ENCODE assay signal across 1 cellular context in genomic region chrX:2320580-2321327, GRCh38.
TF ChIP-seq lines count a peak whose summit lies in the region.

No MANE protein-coding gene starts in this region.

TF ChIP-seq in HepG2, 621 proteins besides CTCF, POLR2A, EP300 and RAD21 (continued from another document and continues in another):
- peak; percentile 84 for TF ChIP-seq FOXP4 (CRISPR knock-in tag; IDR thresholded peaks at IDR 0.05)
- TF ChIP-seq KDM6A (CRISPR knock-in tag; IDR thresholded peaks at IDR 0.05; ENCODE audit: low read depth): peak; percentile 73
- peak; percentile 76 for TF ChIP-seq SKIL (CRISPR knock-in tag; IDR thresholded peaks at IDR 0.05; ENCODE audit: borderline replicate concordance)
- TF ChIP-seq ETV6 (CRISPR knock-in tag; conservative IDR thresholded peaks at IDR 0.05): peak; percentile 50; the same call in 1 of the 2 replicates
- TF ChIP-seq TBL1XR1 (IDR thresholded peaks at IDR 0.05; ENCODE audit: borderline replicate concordance, low read length, partially characterized antibody): peak; percentile 91
- no peak for TF ChIP-seq CHD2 (IDR thresholded peaks at IDR 0.05; ENCODE audit: low read depth, low read length)
- TF ChIP-seq TERF1 (CRISPR knock-in tag; IDR thresholded peaks at IDR 0.05): no peak
- peak; percentile 53; the same call in 1 of the 2 replicates for TF ChIP-seq TARDBP (CRISPR knock-in tag; IDR thresholded peaks at IDR 0.05)
- 0 out of 2 replicates have a peak, but pooled peaks have one; percentile 39 for TF ChIP-seq ZNF142 (CRISPR knock-in tag; IDR thresholded peaks at IDR 0.05)
- peak; percentile 83 for TF ChIP-seq ATF7 (IDR thresholded peaks at IDR 0.05)
- TF ChIP-seq ATF7 (CRISPR knock-in tag; IDR thresholded peaks at IDR 0.05): peak; percentile 82
- TF ChIP-seq NFATC3 (CRISPR knock-in tag; IDR thresholded peaks at IDR 0.05): no peak
- TF ChIP-seq ZNF432 (CRISPR knock-in tag; IDR thresholded peaks at IDR 0.05; ENCODE audit: borderline replicate concordance): no peak
- peak; percentile 45; the same call in 1 of the 2 replicates for TF ChIP-seq ZFP90 (CRISPR knock-in tag; IDR thresholded peaks at IDR 0.05; ENCODE audit: borderline replicate concordance)
- peak; percentile 90 for TF ChIP-seq TBX2 (CRISPR knock-in tag; IDR thresholded peaks at IDR 0.05; ENCODE audit: borderline replicate concordance)
- TF ChIP-seq KDM1A (CRISPR knock-in tag; IDR thresholded peaks at IDR 0.05): peak; percentile 76; the same call in 1 of the 2 replicates
- no peak for TF ChIP-seq ZNF83 (CRISPR knock-in tag; IDR thresholded peaks at IDR 0.05; ENCODE audit: borderline replicate concordance)
- TF ChIP-seq ZNF281 (CRISPR knock-in tag; IDR thresholded peaks at IDR 0.05; ENCODE audit: borderline replicate concordance): peak; percentile 86; the same call in 1 of the 2 replicates
- TF ChIP-seq ZNF20 (CRISPR knock-in tag; IDR thresholded peaks at IDR 0.05): no peak
- peak; percentile 83; the same call in 1 of the 2 replicates for TF ChIP-seq HIVEP1 (CRISPR knock-in tag; IDR thresholded peaks at IDR 0.05)
- 0 out of 2 replicates have a peak, but pooled peaks have one; percentile 29 for TF ChIP-seq TSC22D2 (CRISPR knock-in tag; IDR thresholded peaks at IDR 0.05; ENCODE audit: borderline replicate concordance)
- TF ChIP-seq ZKSCAN1 (IDR thresholded peaks at IDR 0.05; ENCODE audit: low read length): no peak
- peak; percentile 52 for TF ChIP-seq ARNTL (CRISPR knock-in tag; IDR thresholded peaks at IDR 0.05)
- TF ChIP-seq ZMYM3 (CRISPR knock-in tag; IDR thresholded peaks at IDR 0.05): peak; percentile 56; the same call in 1 of the 2 replicates
- TF ChIP-seq SMARCE1 (IDR thresholded peaks at IDR 0.05; ENCODE audit: borderline replicate concordance): no peak
- TF ChIP-seq PHF21A (CRISPR knock-in tag; IDR thresholded peaks at IDR 0.05): peak; percentile 87; the same call in 1 of the 2 replicates
- TF ChIP-seq POGZ (CRISPR knock-in tag; IDR thresholded peaks at IDR 0.05): peak; percentile 90
- no peak for TF ChIP-seq BRF2 (CRISPR knock-in tag; IDR thresholded peaks at IDR 0.05)
- peak; percentile 94 for TF ChIP-seq CREM (IDR thresholded peaks at IDR 0.05)
- TF ChIP-seq CREM (CRISPR knock-in tag; IDR thresholded peaks at IDR 0.05): no peak
- TF ChIP-seq BORCS8-MEF2B (CRISPR knock-in tag; IDR thresholded peaks at IDR 0.05): no peak
- peak; percentile 96 for TF ChIP-seq HDAC2 (CRISPR knock-in tag; IDR thresholded peaks at IDR 0.05)
- TF ChIP-seq ZC3H13 (CRISPR knock-in tag; IDR thresholded peaks at IDR 0.05): no peak
- TF ChIP-seq TCF7 (IDR thresholded peaks at IDR 0.05; ENCODE audit: low read depth): peak; percentile 75; the same call in 1 of the 2 replicates
- no peak for TF ChIP-seq ZNF740 (CRISPR knock-in tag; IDR thresholded peaks at IDR 0.05)
- no peak for TF ChIP-seq USF2 (IDR thresholded peaks at IDR 0.05; ENCODE audit: low read depth, low read length)
- no peak for TF ChIP-seq USF2 (CRISPR knock-in tag; IDR thresholded peaks at IDR 0.05; ENCODE audit: borderline replicate concordance)
- no peak for TF ChIP-seq KDM5A (IDR thresholded peaks at IDR 0.05; ENCODE audit: borderline replicate concordance, low read length)
- peak; percentile 91 for TF ChIP-seq RARA (CRISPR knock-in tag; IDR thresholded peaks at IDR 0.05)
- peak; percentile 76 for TF ChIP-seq ZNF503 (CRISPR knock-in tag; IDR thresholded peaks at IDR 0.05)
- TF ChIP-seq TIGD3 (CRISPR knock-in tag; IDR thresholded peaks at IDR 0.05; ENCODE audit: borderline replicate concordance): no peak
